18 cellular contexts compared by ENCODE assay signal in the genomic region with DNA sequence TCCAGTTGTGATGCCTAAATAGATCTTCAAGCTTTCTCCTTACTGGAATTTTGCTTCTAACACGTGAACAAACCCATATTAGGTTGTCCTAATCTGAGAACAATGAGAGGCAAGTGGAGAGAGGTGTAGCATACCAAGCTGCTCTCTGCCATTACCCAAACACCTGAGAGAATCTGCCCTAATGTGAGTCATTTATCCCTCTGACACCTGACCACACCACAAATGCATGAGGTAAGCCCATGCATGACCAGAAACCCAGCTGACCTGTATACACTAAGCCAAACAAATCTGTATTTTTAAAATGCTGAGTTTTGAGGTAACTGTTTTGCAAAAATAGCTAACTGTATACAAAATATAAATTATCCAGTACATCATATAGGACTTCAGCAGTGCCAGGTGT.
"Had no signal": no experiment of that assay in that cellular context is flagged by ENCODE, and none has a peak within 500 bp of the region (broad histone marks: within the 10 kb centered on the region; RNA-seq: fewer than 3 reads in every experiment).

No MANE protein-coding gene starts in this region.

- ATAC-seq: heart left ventricle; naive thymus-derived CD8-positive, alpha-beta T cell; psoas muscle; right cardiac atrium; stimulated activated naive CD8-positive, alpha-beta T cell treated with anti-CD3 and anti-CD28 coated beads, Interleukin-15, amount 100 ng/mL, for 72 hours; T-cell had no signal

- H3K36me3 Mint-ChIP-seq: activated CD4-positive, alpha-beta memory T cell treated with anti-CD3 and anti-CD28 coated beads for 36 hours; activated naive CD8-positive, alpha-beta T cell treated with anti-CD3 and anti-CD28 coated beads for 36 hours; naive thymus-derived CD8-positive, alpha-beta T cell; T-cell; type B pancreatic cell had no signal

- DNase-seq: activated B cell treated with CpG ODN at 0.5 μM for 24 hours; activated CD4-positive, alpha-beta memory T cell treated with anti-CD3 and anti-CD28 coated beads for 36 hours; activated CD4-positive, alpha-beta T cell treated with anti-CD3 and anti-CD28 coated beads for 4 hours; activated naive CD8-positive, alpha-beta T cell treated with anti-CD3 and anti-CD28 coated beads for 36 hours; activated T-cell treated with anti-CD3 and anti-CD28 coated beads for 4 hours; amniotic stem cell; caudate nucleus; dorsolateral prefrontal cortex; endodermal cell; erythroblast; heart left ventricle; naive thymus-derived CD8-positive, alpha-beta T cell; psoas muscle; right cardiac atrium; stimulated activated naive CD8-positive, alpha-beta T cell treated with anti-CD3 and anti-CD28 coated beads, Interleukin-15, amount 100 ng/mL, for 72 hours; T-cell had no signal

- H3K27ac ChIP-seq: dorsolateral prefrontal cortex, heart left ventricle, psoas muscle had no signal

- H3K4me1 ChIP-seq: heart left ventricle, psoas muscle had no signal

- H3K4me3 ChIP-seq: dorsolateral prefrontal cortex, heart left ventricle, psoas muscle had no signal

- H3K4me1 Mint-ChIP-seq: activated B cell treated with CpG ODN at 0.5 μM for 24 hours; activated naive CD8-positive, alpha-beta T cell treated with anti-CD3 and anti-CD28 coated beads for 36 hours; endodermal cell; naive thymus-derived CD8-positive, alpha-beta T cell; stimulated activated naive CD8-positive, alpha-beta T cell treated with anti-CD3 and anti-CD28 coated beads, Interleukin-15, amount 100 ng/mL, for 72 hours; T-cell had no signal

- H3K27me3 ChIP-seq: dorsolateral prefrontal cortex, heart left ventricle had no signal

- H3K27me3 Mint-ChIP-seq: activated B cell treated with CpG ODN at 0.5 μM for 24 hours; activated CD4-positive, alpha-beta memory T cell treated with anti-CD3 and anti-CD28 coated beads for 36 hours; activated naive CD8-positive, alpha-beta T cell treated with anti-CD3 and anti-CD28 coated beads for 36 hours; naive thymus-derived CD8-positive, alpha-beta T cell; stimulated activated naive CD8-positive, alpha-beta T cell treated with anti-CD3 and anti-CD28 coated beads, Interleukin-15, amount 100 ng/mL, for 72 hours; T-cell; type B pancreatic cell had no signal

- H3K36me3 ChIP-seq: heart left ventricle had no signal

- H3K27ac Mint-ChIP-seq: activated B cell treated with CpG ODN at 0.5 μM for 24 hours; activated CD4-positive, alpha-beta memory T cell treated with anti-CD3 and anti-CD28 coated beads for 36 hours; activated naive CD8-positive, alpha-beta T cell treated with anti-CD3 and anti-CD28 coated beads for 36 hours; activated T-helper 1 cell treated with anti-CD3 and anti-CD28 coated beads, Interleukin-12 subunit alpha, Interleukin-12 subunit beta, Interleukin-2, Interleukin-4 antibody, amounts not matched to agents 30 ng/mL and 10 ng/mL and 1 ng/mL, durations not matched to agents 14 hours and 24 hours and 36 hours; endodermal cell; naive thymus-derived CD8-positive, alpha-beta T cell; stimulated activated naive CD8-positive, alpha-beta T cell treated with anti-CD3 and anti-CD28 coated beads, Interleukin-15, amount 100 ng/mL, for 72 hours; T-cell; type B pancreatic cell had no signal

- H3K4me3 Mint-ChIP-seq: activated B cell treated with CpG ODN at 0.5 μM for 24 hours; activated CD4-positive, alpha-beta memory T cell treated with anti-CD3 and anti-CD28 coated beads for 36 hours; activated naive CD8-positive, alpha-beta T cell treated with anti-CD3 and anti-CD28 coated beads for 36 hours; activated T-helper 1 cell treated with anti-CD3 and anti-CD28 coated beads, Interleukin-12 subunit alpha, Interleukin-12 subunit beta, Interleukin-2, Interleukin-4 antibody, amounts not matched to agents 30 ng/mL and 10 ng/mL and 1 ng/mL, durations not matched to agents 14 hours and 24 hours and 36 hours; endodermal cell; naive thymus-derived CD8-positive, alpha-beta T cell; stimulated activated naive CD8-positive, alpha-beta T cell treated with anti-CD3 and anti-CD28 coated beads, Interleukin-15, amount 100 ng/mL, for 72 hours; T-cell; type B pancreatic cell had no signal

- H3K9me3 ChIP-seq: psoas muscle had no signal

- H3K9me3 Mint-ChIP-seq: activated T-helper 1 cell treated with anti-CD3 and anti-CD28 coated beads, Interleukin-12 subunit alpha, Interleukin-12 subunit beta, Interleukin-2, Interleukin-4 antibody, amounts not matched to agents 30 ng/mL and 10 ng/mL and 1 ng/mL, durations not matched to agents 14 hours and 24 hours and 36 hours had no signal
